In genomic region chr2:198080872-198081271, GRCh38 we compare ENCODE assay signal across 18 cellular contexts.
DNase-seq lines count a peak whose midpoint lies in the region; ATAC-seq and TF ChIP-seq lines count a peak whose summit lies in the region.
"Had no signal": no experiment of that assay in that cellular context is flagged by ENCODE, and none has a peak within 500 bp of the region (broad histone marks: within the 10 kb centered on the region; RNA-seq: fewer than 3 reads in every experiment).

No MANE protein-coding gene starts in this region.

- DNase-seq in stimulated activated effector memory CD8-positive, alpha-beta T cell treated with anti-CD3 and anti-CD28 coated beads, Interleukin-12 subunit alpha, Interleukin-12 subunit beta, amount 100 ng/mL, for 72 hours (ENCODE audit: low spot score in 2 of 2), result no peak
- DNase-seq in LoVo (ENCODE audit: low spot score), result no peak
- DNase-seq in activated CD8-positive, alpha-beta T cell treated with anti-CD3 and anti-CD28 coated beads for 36 hours, result no peak
- DNase-seq: ACHN; BE2C; C1 segment of cervical spinal cord; Caco-2; CD4-positive, CD25-positive, alpha-beta regulatory T cell; CD8-positive, alpha-beta memory T cell; GOT3; H7; HFFc6; IMR-90 had no signal

- intact Hi-C loops in activated CD8-positive, alpha-beta T cell treated with anti-CD3 and anti-CD28 coated beads for 36 hours (cut with micrococcal nuclease), result no loop called here

- H3K4me1 Mint-ChIP-seq in stimulated activated effector memory CD8-positive, alpha-beta T cell treated with anti-CD3 and anti-CD28 coated beads, Interleukin-12 subunit alpha, Interleukin-12 subunit beta, amount 100 ng/mL, for 72 hours, result no peaks in the 10 kb centered on the region
- no peaks in the 10 kb centered on the region for H3K4me1 Mint-ChIP-seq in activated CD8-positive, alpha-beta T cell treated with anti-CD3 and anti-CD28 coated beads for 36 hours (ENCODE audit: low read depth)

- H3K27ac Mint-ChIP-seq in stimulated activated effector memory CD8-positive, alpha-beta T cell treated with anti-CD3 and anti-CD28 coated beads, Interleukin-12 subunit alpha, Interleukin-12 subunit beta, amount 100 ng/mL, for 72 hours, result no peak overlapping the region
- H3K27ac Mint-ChIP-seq in activated CD8-positive, alpha-beta T cell treated with anti-CD3 and anti-CD28 coated beads for 36 hours, result no peak overlapping the region
- H3K27ac Mint-ChIP-seq: CD8-positive, alpha-beta memory T cell; HFFc6 had no signal

- H3K36me3 Mint-ChIP-seq in stimulated activated effector memory CD8-positive, alpha-beta T cell treated with anti-CD3 and anti-CD28 coated beads, Interleukin-12 subunit alpha, Interleukin-12 subunit beta, amount 100 ng/mL, for 72 hours, result no peaks in the 10 kb centered on the region
- peaks cover 9% of the 10 kb centered on the region for H3K36me3 Mint-ChIP-seq in activated CD8-positive, alpha-beta T cell treated with anti-CD3 and anti-CD28 coated beads for 36 hours (ENCODE audit: low read depth)

- no peak for TF ChIP-seq CTCF in activated CD8-positive, alpha-beta T cell treated with anti-CD3 and anti-CD28 coated beads for 36 hours (IDR thresholded peaks at IDR 0.05)

- no peaks in the 10 kb centered on the region for H3K27me3 Mint-ChIP-seq in activated CD8-positive, alpha-beta T cell treated with anti-CD3 and anti-CD28 coated beads for 36 hours
- H3K27me3 Mint-ChIP-seq: CD4-positive, CD25-positive, alpha-beta regulatory T cell; CD8-positive, alpha-beta memory T cell had no signal

- H3K4me3 Mint-ChIP-seq in stimulated activated effector memory CD8-positive, alpha-beta T cell treated with anti-CD3 and anti-CD28 coated beads, Interleukin-12 subunit alpha, Interleukin-12 subunit beta, amount 100 ng/mL, for 72 hours, result no peak overlapping the region
- no peak overlapping the region for H3K4me3 Mint-ChIP-seq in activated CD8-positive, alpha-beta T cell treated with anti-CD3 and anti-CD28 coated beads for 36 hours
- H3K4me3 Mint-ChIP-seq: CD4-positive, CD25-positive, alpha-beta regulatory T cell; CD8-positive, alpha-beta memory T cell; HFFc6 had no signal

- CTCF ChIA-PET in activated CD8-positive, alpha-beta T cell treated with anti-CD3 and anti-CD28 coated beads for 36 hours (lab: Charles Lee), result interaction anchor here (0.8 to 1.2 kb wide), 2 partner anchors 14 to 230 kb away, joined by 3 to 4 read pairs; no protein-coding TSS in a partner anchor

- ATAC-seq in GM18520 (IDR thresholded peaks at IDR 0.05; ENCODE audit: unreplicated experiment) (peak; percentile 79), GM19351 (IDR thresholded peaks at IDR 0.05; ENCODE audit: unreplicated experiment) (peak; percentile 51), HG03432 (IDR thresholded peaks at IDR 0.05; ENCODE audit: unreplicated experiment) (peak; percentile 54)
- ATAC-seq in stimulated activated effector memory CD8-positive, alpha-beta T cell treated with anti-CD3 and anti-CD28 coated beads, Interleukin-12 subunit alpha, Interleukin-12 subunit beta, amount 100 ng/mL, for 72 hours, result peak; percentile 63
- ATAC-seq in activated CD8-positive, alpha-beta T cell treated with anti-CD3 and anti-CD28 coated beads for 36 hours, result no peak
- ATAC-seq: HCT116, K562 had no signal

- H3K9me3 Mint-ChIP-seq in stimulated activated effector memory CD8-positive, alpha-beta T cell treated with anti-CD3 and anti-CD28 coated beads, Interleukin-12 subunit alpha, Interleukin-12 subunit beta, amount 100 ng/mL, for 72 hours, result no peaks in the 10 kb centered on the region
- no peaks in the 10 kb centered on the region for H3K9me3 Mint-ChIP-seq in activated CD8-positive, alpha-beta T cell treated with anti-CD3 and anti-CD28 coated beads for 36 hours

- POLR2A ChIA-PET in activated CD8-positive, alpha-beta T cell treated with anti-CD3 and anti-CD28 coated beads for 36 hours (lab: Charles Lee), result no interaction called here
